In the genomic region with DNA sequence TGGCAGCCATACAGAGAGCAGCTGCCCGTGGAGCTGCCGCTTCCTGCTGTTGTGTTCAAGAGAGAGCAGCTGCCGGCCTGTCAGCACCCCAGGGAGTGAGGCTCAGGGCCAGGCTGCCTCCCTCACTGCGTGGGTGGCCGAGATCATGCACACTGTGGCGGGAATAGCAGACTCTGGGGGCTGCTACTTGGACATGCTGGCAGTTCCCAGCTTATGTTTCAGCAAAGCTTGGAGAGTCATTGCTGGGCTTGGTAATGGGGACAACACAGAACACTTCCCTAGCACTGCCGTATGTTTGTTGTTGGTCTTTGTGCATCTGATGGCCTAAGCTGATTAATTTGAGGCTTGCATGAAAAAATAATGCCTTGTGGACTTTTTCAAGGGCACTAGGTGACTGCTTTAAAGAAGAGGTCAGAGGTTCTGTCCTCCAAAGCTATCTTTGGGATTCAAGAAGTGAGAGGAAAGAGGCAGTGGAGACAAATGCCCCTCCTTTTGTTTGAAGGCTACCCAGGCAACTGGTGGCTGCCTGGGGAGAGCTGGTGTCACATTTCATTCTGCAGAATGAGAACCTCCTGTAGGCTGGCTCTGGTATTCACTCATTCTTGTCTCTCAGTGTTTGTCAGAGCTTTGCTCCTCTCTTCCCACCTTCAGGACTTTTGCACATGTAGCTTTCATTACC, we compare ENCODE assay signal across 1 cellular context.
TF ChIP-seq lines count a peak whose summit lies in the region.

No MANE protein-coding gene starts in this region.

TF ChIP-seq in K562, 482 proteins besides CTCF, POLR2A, EP300 and RAD21 (continued from another document and continues in another):
- TF ChIP-seq, protein P1, sequence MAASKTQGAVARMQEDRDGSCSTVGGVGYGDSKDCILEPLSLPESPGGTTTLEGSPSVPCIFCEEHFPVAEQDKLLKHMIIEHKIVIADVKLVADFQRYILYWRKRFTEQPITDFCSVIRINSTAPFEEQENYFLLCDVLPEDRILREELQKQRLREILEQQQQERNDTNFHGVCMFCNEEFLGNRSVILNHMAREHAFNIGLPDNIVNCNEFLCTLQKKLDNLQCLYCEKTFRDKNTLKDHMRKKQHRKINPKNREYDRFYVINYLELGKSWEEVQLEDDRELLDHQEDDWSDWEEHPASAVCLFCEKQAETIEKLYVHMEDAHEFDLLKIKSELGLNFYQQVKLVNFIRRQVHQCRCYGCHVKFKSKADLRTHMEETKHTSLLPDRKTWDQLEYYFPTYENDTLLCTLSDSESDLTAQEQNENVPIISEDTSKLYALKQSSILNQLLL (CRISPR knock-in tag; IDR thresholded peaks at IDR 0.05; ENCODE audit: borderline replicate concordance), result no peak
- TF ChIP-seq HNRNPK (IDR thresholded peaks at IDR 0.05; ENCODE audit: low read depth, low read length, poor library complexity, severe bottlenecking), result no peak
- TF ChIP-seq, protein P2, sequence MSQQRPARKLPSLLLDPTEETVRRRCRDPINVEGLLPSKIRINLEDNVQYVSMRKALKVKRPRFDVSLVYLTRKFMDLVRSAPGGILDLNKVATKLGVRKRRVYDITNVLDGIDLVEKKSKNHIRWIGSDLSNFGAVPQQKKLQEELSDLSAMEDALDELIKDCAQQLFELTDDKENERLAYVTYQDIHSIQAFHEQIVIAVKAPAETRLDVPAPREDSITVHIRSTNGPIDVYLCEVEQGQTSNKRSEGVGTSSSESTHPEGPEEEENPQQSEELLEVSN (IDR thresholded peaks at IDR 0.05; ENCODE audit: borderline replicate concordance in 1 of 2, extremely low read depth in 1 of 2, insufficient read depth in 1 of 2, insufficient read length in 1 of 2, low read depth in 1 of 2, low read length in 1 of 2, poor library complexity in 1 of 2, severe bottlenecking in 1 of 2), result peak in 1 of 2 experiments; percentile 78
- no peak for TF ChIP-seq RHOXF2B (CRISPR knock-in tag; conservative IDR thresholded peaks at IDR 0.05)
- no peak for TF ChIP-seq NFIC (IDR thresholded peaks at IDR 0.05)
- TF ChIP-seq, protein P3, sequence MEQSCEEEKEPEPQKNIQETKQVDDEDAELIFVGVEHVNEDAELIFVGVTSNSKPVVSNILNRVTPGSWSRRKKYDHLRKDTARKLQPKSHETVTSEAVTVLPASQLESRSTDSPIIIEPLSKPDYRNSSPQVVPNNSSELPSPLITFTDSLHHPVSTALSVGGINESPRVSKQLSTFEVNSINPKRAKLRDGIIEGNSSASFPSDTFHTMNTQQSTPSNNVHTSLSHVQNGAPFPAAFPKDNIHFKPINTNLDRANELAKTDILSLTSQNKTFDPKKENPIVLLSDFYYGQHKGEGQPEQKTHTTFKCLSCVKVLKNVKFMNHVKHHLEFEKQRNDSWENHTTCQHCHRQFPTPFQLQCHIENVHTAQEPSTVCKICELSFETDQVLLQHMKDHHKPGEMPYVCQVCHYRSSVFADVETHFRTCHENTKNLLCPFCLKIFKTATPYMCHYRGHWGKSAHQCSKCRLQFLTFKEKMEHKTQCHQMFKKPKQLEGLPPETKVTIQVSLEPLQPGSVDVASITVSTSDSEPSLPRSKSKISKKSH (CRISPR knock-in tag; IDR thresholded peaks at IDR 0.05), result no peak
- TF ChIP-seq ELF1 (tag; IDR thresholded peaks at IDR 0.05), result no peak
- TF ChIP-seq CBFA2T3 (IDR thresholded peaks at IDR 0.05), result peak; percentile 6; the same call in 1 of the 2 replicates
- TF ChIP-seq ZNF778 (CRISPR knock-in tag; IDR thresholded peaks at IDR 0.05), result no peak
- no peak for TF ChIP-seq FOS (IDR thresholded peaks at IDR 0.05; ENCODE audit: extremely low read depth, insufficient read length)
- TF ChIP-seq, protein P4, sequence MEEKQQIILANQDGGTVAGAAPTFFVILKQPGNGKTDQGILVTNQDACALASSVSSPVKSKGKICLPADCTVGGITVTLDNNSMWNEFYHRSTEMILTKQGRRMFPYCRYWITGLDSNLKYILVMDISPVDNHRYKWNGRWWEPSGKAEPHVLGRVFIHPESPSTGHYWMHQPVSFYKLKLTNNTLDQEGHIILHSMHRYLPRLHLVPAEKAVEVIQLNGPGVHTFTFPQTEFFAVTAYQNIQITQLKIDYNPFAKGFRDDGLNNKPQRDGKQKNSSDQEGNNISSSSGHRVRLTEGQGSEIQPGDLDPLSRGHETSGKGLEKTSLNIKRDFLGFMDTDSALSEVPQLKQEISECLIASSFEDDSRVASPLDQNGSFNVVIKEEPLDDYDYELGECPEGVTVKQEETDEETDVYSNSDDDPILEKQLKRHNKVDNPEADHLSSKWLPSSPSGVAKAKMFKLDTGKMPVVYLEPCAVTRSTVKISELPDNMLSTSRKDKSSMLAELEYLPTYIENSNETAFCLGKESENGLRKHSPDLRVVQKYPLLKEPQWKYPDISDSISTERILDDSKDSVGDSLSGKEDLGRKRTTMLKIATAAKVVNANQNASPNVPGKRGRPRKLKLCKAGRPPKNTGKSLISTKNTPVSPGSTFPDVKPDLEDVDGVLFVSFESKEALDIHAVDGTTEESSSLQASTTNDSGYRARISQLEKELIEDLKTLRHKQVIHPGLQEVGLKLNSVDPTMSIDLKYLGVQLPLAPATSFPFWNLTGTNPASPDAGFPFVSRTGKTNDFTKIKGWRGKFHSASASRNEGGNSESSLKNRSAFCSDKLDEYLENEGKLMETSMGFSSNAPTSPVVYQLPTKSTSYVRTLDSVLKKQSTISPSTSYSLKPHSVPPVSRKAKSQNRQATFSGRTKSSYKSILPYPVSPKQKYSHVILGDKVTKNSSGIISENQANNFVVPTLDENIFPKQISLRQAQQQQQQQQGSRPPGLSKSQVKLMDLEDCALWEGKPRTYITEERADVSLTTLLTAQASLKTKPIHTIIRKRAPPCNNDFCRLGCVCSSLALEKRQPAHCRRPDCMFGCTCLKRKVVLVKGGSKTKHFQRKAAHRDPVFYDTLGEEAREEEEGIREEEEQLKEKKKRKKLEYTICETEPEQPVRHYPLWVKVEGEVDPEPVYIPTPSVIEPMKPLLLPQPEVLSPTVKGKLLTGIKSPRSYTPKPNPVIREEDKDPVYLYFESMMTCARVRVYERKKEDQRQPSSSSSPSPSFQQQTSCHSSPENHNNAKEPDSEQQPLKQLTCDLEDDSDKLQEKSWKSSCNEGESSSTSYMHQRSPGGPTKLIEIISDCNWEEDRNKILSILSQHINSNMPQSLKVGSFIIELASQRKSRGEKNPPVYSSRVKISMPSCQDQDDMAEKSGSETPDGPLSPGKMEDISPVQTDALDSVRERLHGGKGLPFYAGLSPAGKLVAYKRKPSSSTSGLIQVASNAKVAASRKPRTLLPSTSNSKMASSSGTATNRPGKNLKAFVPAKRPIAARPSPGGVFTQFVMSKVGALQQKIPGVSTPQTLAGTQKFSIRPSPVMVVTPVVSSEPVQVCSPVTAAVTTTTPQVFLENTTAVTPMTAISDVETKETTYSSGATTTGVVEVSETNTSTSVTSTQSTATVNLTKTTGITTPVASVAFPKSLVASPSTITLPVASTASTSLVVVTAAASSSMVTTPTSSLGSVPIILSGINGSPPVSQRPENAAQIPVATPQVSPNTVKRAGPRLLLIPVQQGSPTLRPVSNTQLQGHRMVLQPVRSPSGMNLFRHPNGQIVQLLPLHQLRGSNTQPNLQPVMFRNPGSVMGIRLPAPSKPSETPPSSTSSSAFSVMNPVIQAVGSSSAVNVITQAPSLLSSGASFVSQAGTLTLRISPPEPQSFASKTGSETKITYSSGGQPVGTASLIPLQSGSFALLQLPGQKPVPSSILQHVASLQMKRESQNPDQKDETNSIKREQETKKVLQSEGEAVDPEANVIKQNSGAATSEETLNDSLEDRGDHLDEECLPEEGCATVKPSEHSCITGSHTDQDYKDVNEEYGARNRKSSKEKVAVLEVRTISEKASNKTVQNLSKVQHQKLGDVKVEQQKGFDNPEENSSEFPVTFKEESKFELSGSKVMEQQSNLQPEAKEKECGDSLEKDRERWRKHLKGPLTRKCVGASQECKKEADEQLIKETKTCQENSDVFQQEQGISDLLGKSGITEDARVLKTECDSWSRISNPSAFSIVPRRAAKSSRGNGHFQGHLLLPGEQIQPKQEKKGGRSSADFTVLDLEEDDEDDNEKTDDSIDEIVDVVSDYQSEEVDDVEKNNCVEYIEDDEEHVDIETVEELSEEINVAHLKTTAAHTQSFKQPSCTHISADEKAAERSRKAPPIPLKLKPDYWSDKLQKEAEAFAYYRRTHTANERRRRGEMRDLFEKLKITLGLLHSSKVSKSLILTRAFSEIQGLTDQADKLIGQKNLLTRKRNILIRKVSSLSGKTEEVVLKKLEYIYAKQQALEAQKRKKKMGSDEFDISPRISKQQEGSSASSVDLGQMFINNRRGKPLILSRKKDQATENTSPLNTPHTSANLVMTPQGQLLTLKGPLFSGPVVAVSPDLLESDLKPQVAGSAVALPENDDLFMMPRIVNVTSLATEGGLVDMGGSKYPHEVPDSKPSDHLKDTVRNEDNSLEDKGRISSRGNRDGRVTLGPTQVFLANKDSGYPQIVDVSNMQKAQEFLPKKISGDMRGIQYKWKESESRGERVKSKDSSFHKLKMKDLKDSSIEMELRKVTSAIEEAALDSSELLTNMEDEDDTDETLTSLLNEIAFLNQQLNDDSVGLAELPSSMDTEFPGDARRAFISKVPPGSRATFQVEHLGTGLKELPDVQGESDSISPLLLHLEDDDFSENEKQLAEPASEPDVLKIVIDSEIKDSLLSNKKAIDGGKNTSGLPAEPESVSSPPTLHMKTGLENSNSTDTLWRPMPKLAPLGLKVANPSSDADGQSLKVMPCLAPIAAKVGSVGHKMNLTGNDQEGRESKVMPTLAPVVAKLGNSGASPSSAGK (IDR thresholded peaks at IDR 0.05), result peak; percentile 53
- TF ChIP-seq POLR2AphosphoS2 (IDR thresholded peaks at IDR 0.05; ENCODE audit: low read length), result no peak
- no peak for TF ChIP-seq SREBF2 (CRISPR knock-in tag; IDR thresholded peaks at IDR 0.05)
- TF ChIP-seq LCOR (CRISPR knock-in tag; IDR thresholded peaks at IDR 0.05), result no peak
- TF ChIP-seq SRF (CRISPR knock-in tag; IDR thresholded peaks at IDR 0.05), result no peak
- TF ChIP-seq TARDBP (IDR thresholded peaks at IDR 0.05), result no peak
- no peak for TF ChIP-seq SLC30A9 (CRISPR knock-in tag; IDR thresholded peaks at IDR 0.05)
- TF ChIP-seq, protein P5, sequence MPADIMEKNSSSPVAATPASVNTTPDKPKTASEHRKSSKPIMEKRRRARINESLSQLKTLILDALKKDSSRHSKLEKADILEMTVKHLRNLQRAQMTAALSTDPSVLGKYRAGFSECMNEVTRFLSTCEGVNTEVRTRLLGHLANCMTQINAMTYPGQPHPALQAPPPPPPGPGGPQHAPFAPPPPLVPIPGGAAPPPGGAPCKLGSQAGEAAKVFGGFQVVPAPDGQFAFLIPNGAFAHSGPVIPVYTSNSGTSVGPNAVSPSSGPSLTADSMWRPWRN (IDR thresholded peaks at IDR 0.05; ENCODE audit: low read depth), result no peak
- peak; percentile 36; the same call in 1 of the 2 replicates for TF ChIP-seq HDAC2 (IDR thresholded peaks at IDR 0.05)
- no peak for TF ChIP-seq NFIX (CRISPR knock-in tag; IDR thresholded peaks at IDR 0.05; ENCODE audit: low read depth)
- TF ChIP-seq, protein P6, sequence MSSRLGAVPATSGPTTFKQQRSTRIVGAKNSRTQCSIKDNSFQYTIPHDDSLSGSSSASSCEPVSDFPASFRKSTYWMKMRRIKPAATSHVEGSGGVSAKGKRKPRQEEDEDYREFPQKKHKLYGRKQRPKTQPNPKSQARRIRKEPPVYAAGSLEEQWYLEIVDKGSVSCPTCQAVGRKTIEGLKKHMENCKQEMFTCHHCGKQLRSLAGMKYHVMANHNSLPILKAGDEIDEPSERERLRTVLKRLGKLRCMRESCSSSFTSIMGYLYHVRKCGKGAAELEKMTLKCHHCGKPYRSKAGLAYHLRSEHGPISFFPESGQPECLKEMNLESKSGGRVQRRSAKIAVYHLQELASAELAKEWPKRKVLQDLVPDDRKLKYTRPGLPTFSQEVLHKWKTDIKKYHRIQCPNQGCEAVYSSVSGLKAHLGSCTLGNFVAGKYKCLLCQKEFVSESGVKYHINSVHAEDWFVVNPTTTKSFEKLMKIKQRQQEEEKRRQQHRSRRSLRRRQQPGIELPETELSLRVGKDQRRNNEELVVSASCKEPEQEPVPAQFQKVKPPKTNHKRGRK (tag; IDR thresholded peaks at IDR 0.05), result no peak
- 0 out of 2 replicates have a peak, but pooled peaks have one; percentile 44 for TF ChIP-seq MTA3 (IDR thresholded peaks at IDR 0.05; ENCODE audit: borderline replicate concordance)
- TF ChIP-seq FOXK1 (CRISPR knock-in tag; IDR thresholded peaks at IDR 0.05; ENCODE audit: borderline replicate concordance), result no peak
- no peak for TF ChIP-seq ARID2 (IDR thresholded peaks at IDR 0.05)
- TF ChIP-seq BCL6 (CRISPR knock-in tag; IDR thresholded peaks at IDR 0.05), result no peak
- TF ChIP-seq, protein P7, sequence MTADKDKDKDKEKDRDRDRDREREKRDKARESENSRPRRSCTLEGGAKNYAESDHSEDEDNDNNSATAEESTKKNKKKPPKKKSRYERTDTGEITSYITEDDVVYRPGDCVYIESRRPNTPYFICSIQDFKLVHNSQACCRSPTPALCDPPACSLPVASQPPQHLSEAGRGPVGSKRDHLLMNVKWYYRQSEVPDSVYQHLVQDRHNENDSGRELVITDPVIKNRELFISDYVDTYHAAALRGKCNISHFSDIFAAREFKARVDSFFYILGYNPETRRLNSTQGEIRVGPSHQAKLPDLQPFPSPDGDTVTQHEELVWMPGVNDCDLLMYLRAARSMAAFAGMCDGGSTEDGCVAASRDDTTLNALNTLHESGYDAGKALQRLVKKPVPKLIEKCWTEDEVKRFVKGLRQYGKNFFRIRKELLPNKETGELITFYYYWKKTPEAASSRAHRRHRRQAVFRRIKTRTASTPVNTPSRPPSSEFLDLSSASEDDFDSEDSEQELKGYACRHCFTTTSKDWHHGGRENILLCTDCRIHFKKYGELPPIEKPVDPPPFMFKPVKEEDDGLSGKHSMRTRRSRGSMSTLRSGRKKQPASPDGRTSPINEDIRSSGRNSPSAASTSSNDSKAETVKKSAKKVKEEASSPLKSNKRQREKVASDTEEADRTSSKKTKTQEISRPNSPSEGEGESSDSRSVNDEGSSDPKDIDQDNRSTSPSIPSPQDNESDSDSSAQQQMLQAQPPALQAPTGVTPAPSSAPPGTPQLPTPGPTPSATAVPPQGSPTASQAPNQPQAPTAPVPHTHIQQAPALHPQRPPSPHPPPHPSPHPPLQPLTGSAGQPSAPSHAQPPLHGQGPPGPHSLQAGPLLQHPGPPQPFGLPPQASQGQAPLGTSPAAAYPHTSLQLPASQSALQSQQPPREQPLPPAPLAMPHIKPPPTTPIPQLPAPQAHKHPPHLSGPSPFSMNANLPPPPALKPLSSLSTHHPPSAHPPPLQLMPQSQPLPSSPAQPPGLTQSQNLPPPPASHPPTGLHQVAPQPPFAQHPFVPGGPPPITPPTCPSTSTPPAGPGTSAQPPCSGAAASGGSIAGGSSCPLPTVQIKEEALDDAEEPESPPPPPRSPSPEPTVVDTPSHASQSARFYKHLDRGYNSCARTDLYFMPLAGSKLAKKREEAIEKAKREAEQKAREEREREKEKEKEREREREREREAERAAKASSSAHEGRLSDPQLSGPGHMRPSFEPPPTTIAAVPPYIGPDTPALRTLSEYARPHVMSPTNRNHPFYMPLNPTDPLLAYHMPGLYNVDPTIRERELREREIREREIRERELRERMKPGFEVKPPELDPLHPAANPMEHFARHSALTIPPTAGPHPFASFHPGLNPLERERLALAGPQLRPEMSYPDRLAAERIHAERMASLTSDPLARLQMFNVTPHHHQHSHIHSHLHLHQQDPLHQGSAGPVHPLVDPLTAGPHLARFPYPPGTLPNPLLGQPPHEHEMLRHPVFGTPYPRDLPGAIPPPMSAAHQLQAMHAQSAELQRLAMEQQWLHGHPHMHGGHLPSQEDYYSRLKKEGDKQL (CRISPR knock-in tag; IDR thresholded peaks at IDR 0.05; ENCODE audit: borderline replicate concordance), result no peak
- TF ChIP-seq, protein P8, sequence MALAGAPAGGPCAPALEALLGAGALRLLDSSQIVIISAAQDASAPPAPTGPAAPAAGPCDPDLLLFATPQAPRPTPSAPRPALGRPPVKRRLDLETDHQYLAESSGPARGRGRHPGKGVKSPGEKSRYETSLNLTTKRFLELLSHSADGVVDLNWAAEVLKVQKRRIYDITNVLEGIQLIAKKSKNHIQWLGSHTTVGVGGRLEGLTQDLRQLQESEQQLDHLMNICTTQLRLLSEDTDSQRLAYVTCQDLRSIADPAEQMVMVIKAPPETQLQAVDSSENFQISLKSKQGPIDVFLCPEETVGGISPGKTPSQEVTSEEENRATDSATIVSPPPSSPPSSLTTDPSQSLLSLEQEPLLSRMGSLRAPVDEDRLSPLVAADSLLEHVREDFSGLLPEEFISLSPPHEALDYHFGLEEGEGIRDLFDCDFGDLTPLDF (CRISPR knock-in tag; IDR thresholded peaks at IDR 0.05), result no peak
- 0 out of 2 replicates have a peak, but pooled peaks have one; percentile 33 for TF ChIP-seq HDGF (IDR thresholded peaks at IDR 0.05)
